ENCODE assay signal across 15 cellular contexts in the genomic region with DNA sequence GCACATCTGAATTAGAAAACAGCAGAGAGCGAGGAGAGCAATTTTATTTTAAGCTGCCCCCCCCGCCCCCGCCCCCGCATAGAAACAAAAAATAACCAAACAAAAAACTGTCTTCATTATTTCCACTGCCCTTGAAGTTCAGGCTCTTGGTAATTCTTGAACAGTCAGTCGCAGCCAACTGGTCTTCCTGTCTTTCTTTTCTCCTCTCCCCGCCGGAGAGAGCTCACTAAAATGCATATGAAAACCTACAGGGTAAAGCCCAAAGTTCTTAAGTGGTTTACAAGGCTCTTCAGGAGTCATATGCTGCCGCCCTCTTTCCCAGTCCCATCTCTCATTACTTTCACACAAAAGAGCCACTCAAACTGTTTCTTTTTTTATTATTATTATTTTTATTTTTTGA. TPM values are rescaled to one million over a fixed set of nuclear protein-coding genes. Genes with fewer than 3 reads are reported as not detected.
DNase-seq lines count a peak whose midpoint lies in the region; ATAC-seq, FAIRE-seq and TF ChIP-seq lines count a peak whose summit lies in the region.
"Had no signal": no experiment of that assay in that cellular context is flagged by ENCODE, and none has a peak within 500 bp of the region (broad histone marks: within the 10 kb centered on the region; RNA-seq: fewer than 3 reads in every experiment).

No MANE protein-coding gene starts in this region.

- ATAC-seq in stimulated activated naive B cell treated with anti-CD40 and anti-IgM and Interleukin-4, amounts not matched to agents 10 μg/mL and 1 μg/mL and 100 μg/mL, for 72 hours (replicated peaks) = no peak

- DNase-seq in activated naive CD4-positive, alpha-beta T cell treated with anti-CD3 and anti-CD28 coated beads, Interleukin-2, amount 10 ng/mL, durations not matched to agents 7 days and 5 days = no peak
- DNase-seq in activated naive CD4-positive, alpha-beta T cell treated with Interleukin-2 at 50 U/mL for 16 hours = no peak
- no peak for DNase-seq in activated CD4-positive, alpha-beta memory T cell treated with anti-CD3 and anti-CD28 coated beads, Interleukin-2, amount 10 ng/mL, durations not matched to agents 7 days and 5 days
- DNase-seq in glutamatergic neuron (no peak), NCI-H1694 (lab: John Stamatoyannopoulos, UW) (no peak), brain microvascular endothelial cell (no peak), kidney (no peak)
- DNase-seq in stimulated activated naive B cell treated with anti-CD40 and anti-IgM and Interleukin-4, amounts not matched to agents 10 μg/mL and 1 μg/mL and 100 μg/mL, for 72 hours = no peak
- DNase-seq: aorta; dorsolateral prefrontal cortex; NCI-H1417 treated with DMSO at 0.1 percent for 48 hours; posterior cingulate gyrus; stimulated activated CD4-positive, alpha-beta T cell treated with anti-CD3 and anti-CD28 coated beads, Interleukin-15, amount 100 ng/mL, for 24 hours; thyroid gland had no signal

- TF ChIP-seq CTCF in glutamatergic neuron (IDR thresholded peaks at IDR 0.05; ENCODE audit: partially characterized antibody, unreplicated experiment) = no peak
- TF ChIP-seq CTCF in brain microvascular endothelial cell (IDR thresholded peaks at IDR 0.05; ENCODE audit: low read depth, low read length, missing control alignments) = no peak
- no peak for TF ChIP-seq CTCF in kidney (IDR thresholded peaks at IDR 0.05; ENCODE audit: borderline replicate concordance, extremely low read depth, insufficient read depth)

- no peaks in the 10 kb centered on the region for H3K27me3 ChIP-seq in brain microvascular endothelial cell (replicated peaks)
- H3K27me3 ChIP-seq: dorsolateral prefrontal cortex, thyroid gland had no signal

- H3K27ac Mint-ChIP-seq in activated naive CD4-positive, alpha-beta T cell treated with anti-CD3 and anti-CD28 coated beads, Interleukin-2, amount 10 ng/mL, durations not matched to agents 7 days and 5 days = no peak overlapping the region
- no peak overlapping the region for H3K27ac Mint-ChIP-seq in activated CD4-positive, alpha-beta memory T cell treated with anti-CD3 and anti-CD28 coated beads, Interleukin-2, amount 10 ng/mL, durations not matched to agents 7 days and 5 days
- H3K27ac Mint-ChIP-seq in glutamatergic neuron (ENCODE audit: unreplicated experiment) = no peak overlapping the region
- H3K27ac Mint-ChIP-seq in stimulated activated naive B cell treated with anti-CD40 and anti-IgM and Interleukin-4, amounts not matched to agents 10 μg/mL and 1 μg/mL and 100 μg/mL, for 72 hours = peak overlapping the region; percentile 71

- H3K4me3 ChIP-seq in brain microvascular endothelial cell (ENCODE audit: low read depth, low read length) (no peak overlapping the region), kidney (ENCODE audit: low read length in 2 of 2) (no peak overlapping the region)

- POLR2A ChIA-PET in activated CD4-positive, alpha-beta memory T cell treated with anti-CD3 and anti-CD28 coated beads, Interleukin-2, amount 10 ng/mL, durations not matched to agents 7 days and 5 days (lab: Charles Lee) = interaction anchor here (1.7 to 2.1 kb wide), 2 partner anchors 27 to 78 kb away, joined by 7 to 11 read pairs; a partner anchor contains a TSS

- peaks cover 0 to 14% of the 10 kb centered on the region in 2 donors for H3K4me1 ChIP-seq in kidney (ENCODE audit: control insufficient read depth in 1 of 2, insufficient read depth in 1 of 2, low read depth in 1 of 2, low read length in 2 of 2)

- no peaks in the 10 kb centered on the region for H3K9me3 ChIP-seq in kidney (ENCODE audit: control insufficient read depth in 1 of 2, low read length in 2 of 2)
- H3K9me3 ChIP-seq: thyroid gland had no signal

- H3K4me1 Mint-ChIP-seq in activated naive CD4-positive, alpha-beta T cell treated with anti-CD3 and anti-CD28 coated beads, Interleukin-2, amount 10 ng/mL, durations not matched to agents 7 days and 5 days = peaks cover 16% of the 10 kb centered on the region
- H3K4me1 Mint-ChIP-seq in activated CD4-positive, alpha-beta memory T cell treated with anti-CD3 and anti-CD28 coated beads, Interleukin-2, amount 10 ng/mL, durations not matched to agents 7 days and 5 days = peaks cover 17% of the 10 kb centered on the region
- peaks cover 9% of the 10 kb centered on the region for H3K4me1 Mint-ChIP-seq in glutamatergic neuron (ENCODE audit: low read depth, unreplicated experiment)
- peaks cover 12 to 36% of the 10 kb centered on the region in 2 donors for H3K4me1 Mint-ChIP-seq in stimulated activated naive B cell treated with anti-CD40 and anti-IgM and Interleukin-4, amounts not matched to agents 10 μg/mL and 1 μg/mL and 100 μg/mL, for 72 hours

- no peak overlapping the region for H3K27ac ChIP-seq in brain microvascular endothelial cell
- H3K27ac ChIP-seq in kidney (ENCODE audit: low read depth in 2 of 2, low read length in 2 of 2) = no peak overlapping the region
- H3K27ac ChIP-seq: thyroid gland had no signal

- peaks cover 49% of the 10 kb centered on the region for H3K27me3 Mint-ChIP-seq in activated naive CD4-positive, alpha-beta T cell treated with anti-CD3 and anti-CD28 coated beads, Interleukin-2, amount 10 ng/mL, durations not matched to agents 7 days and 5 days
- H3K27me3 Mint-ChIP-seq in activated CD4-positive, alpha-beta memory T cell treated with anti-CD3 and anti-CD28 coated beads, Interleukin-2, amount 10 ng/mL, durations not matched to agents 7 days and 5 days = peaks cover 30% of the 10 kb centered on the region
- H3K27me3 Mint-ChIP-seq in glutamatergic neuron (ENCODE audit: unreplicated experiment) = peaks cover 13% of the 10 kb centered on the region
- H3K27me3 Mint-ChIP-seq in stimulated activated naive B cell treated with anti-CD40 and anti-IgM and Interleukin-4, amounts not matched to agents 10 μg/mL and 1 μg/mL and 100 μg/mL, for 72 hours = peaks cover 16 to 21% of the 10 kb centered on the region in 2 donors

- H3K36me3 ChIP-seq in brain microvascular endothelial cell (replicated peaks) = no peaks in the 10 kb centered on the region
- no peaks in the 10 kb centered on the region for H3K36me3 ChIP-seq in kidney (ENCODE audit: control insufficient read depth in 1 of 2, insufficient read depth in 2 of 2, low read length in 2 of 2)
- H3K36me3 ChIP-seq: thyroid gland had no signal

- in situ Hi-C loops in brain microvascular endothelial cell (cut with HindIII; ENCODE audit: low pct_ligation_motif_present, low sequenced_read_pairs) = no loop called here

- no peaks in the 10 kb centered on the region for H3K9me3 Mint-ChIP-seq in activated naive CD4-positive, alpha-beta T cell treated with anti-CD3 and anti-CD28 coated beads, Interleukin-2, amount 10 ng/mL, durations not matched to agents 7 days and 5 days
- no peaks in the 10 kb centered on the region for H3K9me3 Mint-ChIP-seq in activated CD4-positive, alpha-beta memory T cell treated with anti-CD3 and anti-CD28 coated beads, Interleukin-2, amount 10 ng/mL, durations not matched to agents 7 days and 5 days
- H3K9me3 Mint-ChIP-seq in glutamatergic neuron (ENCODE audit: unreplicated experiment) = no peaks in the 10 kb centered on the region
- no peaks in the 10 kb centered on the region for H3K9me3 Mint-ChIP-seq in stimulated activated naive B cell treated with anti-CD40 and anti-IgM and Interleukin-4, amounts not matched to agents 10 μg/mL and 1 μg/mL and 100 μg/mL, for 72 hours

- no peaks in the 10 kb centered on the region for H3K36me3 Mint-ChIP-seq in activated naive CD4-positive, alpha-beta T cell treated with anti-CD3 and anti-CD28 coated beads, Interleukin-2, amount 10 ng/mL, durations not matched to agents 7 days and 5 days
- no peaks in the 10 kb centered on the region for H3K36me3 Mint-ChIP-seq in activated CD4-positive, alpha-beta memory T cell treated with anti-CD3 and anti-CD28 coated beads, Interleukin-2, amount 10 ng/mL, durations not matched to agents 7 days and 5 days (ENCODE audit: low read depth)
- H3K36me3 Mint-ChIP-seq in glutamatergic neuron (ENCODE audit: unreplicated experiment) = no peaks in the 10 kb centered on the region
- no peaks in the 10 kb centered on the region for H3K36me3 Mint-ChIP-seq in stimulated activated naive B cell treated with anti-CD40 and anti-IgM and Interleukin-4, amounts not matched to agents 10 μg/mL and 1 μg/mL and 100 μg/mL, for 72 hours

- H3K4me3 Mint-ChIP-seq in activated naive CD4-positive, alpha-beta T cell treated with anti-CD3 and anti-CD28 coated beads, Interleukin-2, amount 10 ng/mL, durations not matched to agents 7 days and 5 days = peak overlapping the region; percentile 67
- peak overlapping the region; percentile 46 for H3K4me3 Mint-ChIP-seq in activated CD4-positive, alpha-beta memory T cell treated with anti-CD3 and anti-CD28 coated beads, Interleukin-2, amount 10 ng/mL, durations not matched to agents 7 days and 5 days
- H3K4me3 Mint-ChIP-seq in glutamatergic neuron (ENCODE audit: unreplicated experiment) = peak overlapping the region; percentile 88
- H3K4me3 Mint-ChIP-seq in stimulated activated naive B cell treated with anti-CD40 and anti-IgM and Interleukin-4, amounts not matched to agents 10 μg/mL and 1 μg/mL and 100 μg/mL, for 72 hours = peak overlapping the region in 1 of 2 donors; percentile 55

- intact Hi-C loops in kidney (cut with DNase I) = no loop called here

- no peak overlapping the region for H3K9ac ChIP-seq in kidney (ENCODE audit: low read length in 2 of 2)

- CTCF ChIA-PET in activated naive CD4-positive, alpha-beta T cell treated with anti-CD3 and anti-CD28 coated beads, Interleukin-2, amount 10 ng/mL, durations not matched to agents 7 days and 5 days (lab: Charles Lee) = interaction anchor here (1.9 to 2.4 kb wide), 2 partner anchors 24 to 28 kb away, joined by 4 to 8 read pairs; a partner anchor contains a TSS
- CTCF ChIA-PET in activated CD4-positive, alpha-beta memory T cell treated with anti-CD3 and anti-CD28 coated beads, Interleukin-2, amount 10 ng/mL, durations not matched to agents 7 days and 5 days (lab: Charles Lee) = interaction anchor here (0.7 to 10.0 kb wide), 6 partner anchors 13 to 146 kb away, joined by 3 to 58 read pairs (median 4); a partner anchor contains a TSS

- no peak for FAIRE-seq in kidney (lab: Jason Lieb, UNC)

RNA-seq across cellular contexts. Expression of a gene that starts 1.1 kb away (rescaled TPM):
- under 1 TPM; 0.33 to 0.35 TPM for total RNA-seq in activated CD4-positive, alpha-beta memory T cell treated with anti-CD3 and anti-CD28 coated beads, Interleukin-2, amount 10 ng/mL, durations not matched to agents 7 days and 5 days
- total RNA-seq in glutamatergic neuron (ENCODE audit: unreplicated experiment) (2.1 TPM), kidney (1.2 TPM)
- 0.71 TPM for polyA plus RNA-seq in kidney (ENCODE audit: insufficient read depth, low read depth, low replicate concordance)
- total RNA-seq: NCI-H460 had no signal

RNA-seq across cellular contexts. Expression of a gene that starts 23.0 kb away (rescaled TPM):
- total RNA-seq in activated CD4-positive, alpha-beta memory T cell treated with anti-CD3 and anti-CD28 coated beads, Interleukin-2, amount 10 ng/mL, durations not matched to agents 7 days and 5 days = 1 to 10 TPM in 1 of 2 experiments, under 1 TPM in 1; 0.98 to 1.1 TPM
- total RNA-seq in glutamatergic neuron (ENCODE audit: unreplicated experiment) (1.1 TPM), kidney (11.0 TPM)
- polyA plus RNA-seq in kidney (ENCODE audit: insufficient read depth, low read depth, low replicate concordance) = 0.54 TPM

RNA-seq across cellular contexts. Expression of a gene that starts 27.9 kb away (rescaled TPM):
- total RNA-seq in activated CD4-positive, alpha-beta memory T cell treated with anti-CD3 and anti-CD28 coated beads, Interleukin-2, amount 10 ng/mL, durations not matched to agents 7 days and 5 days = 10 to 100 TPM; 21.2 to 21.7 TPM
- total RNA-seq in glutamatergic neuron (ENCODE audit: unreplicated experiment) (20.3 TPM), kidney (36.9 TPM)
- polyA plus RNA-seq in kidney (ENCODE audit: insufficient read depth, low read depth, low replicate concordance) = 12.5 TPM

RNA-seq across cellular contexts. Expression of a gene that starts 31.7 kb away (rescaled TPM):
- total RNA-seq in activated CD4-positive, alpha-beta memory T cell treated with anti-CD3 and anti-CD28 coated beads, Interleukin-2, amount 10 ng/mL, durations not matched to agents 7 days and 5 days = 10 to 100 TPM; 29.0 to 33.2 TPM
- total RNA-seq in glutamatergic neuron (ENCODE audit: unreplicated experiment) = 24.7 TPM
- total RNA-seq in kidney = 35.7 TPM
- 50.5 TPM for polyA plus RNA-seq in kidney (ENCODE audit: insufficient read depth, low read depth, low replicate concordance)

RNA-seq across cellular contexts. Expression of a gene that starts 40.5 kb away (rescaled TPM):
- total RNA-seq in activated CD4-positive, alpha-beta memory T cell treated with anti-CD3 and anti-CD28 coated beads, Interleukin-2, amount 10 ng/mL, durations not matched to agents 7 days and 5 days = 100 to 1,000 TPM; 168 to 174 TPM
- total RNA-seq in glutamatergic neuron (ENCODE audit: unreplicated experiment) = 206 TPM
- total RNA-seq in kidney = 131 TPM
- 105 TPM for polyA plus RNA-seq in kidney (ENCODE audit: insufficient read depth, low read depth, low replicate concordance)
